ENCODE assay signal across 8 cellular contexts in genomic region chr12:84508325-84508861, GRCh38.
DNase-seq lines count a peak whose midpoint lies in the region; ATAC-seq and TF ChIP-seq lines count a peak whose summit lies in the region.

No MANE protein-coding gene starts in this region.

- H3K27me3 ChIP-seq in neuron (ENCODE audit: insufficient read depth, low read length): no peaks in the 10 kb centered on the region

- CTCF ChIA-PET in HEK293T (lab: Yijun Ruan, JAX): interaction anchor here (0.7 kb wide), 1 partner anchor 228 kb away, joined by 3 read pairs; no protein-coding TSS in a partner anchor

- in situ Hi-C loops in T47D (cut with HindIII; ENCODE audit: low pct_unique_long_range_greater_than_20kb, low sequenced_read_pairs): no loop called here

- ATAC-seq in GM21529 (IDR thresholded peaks at IDR 0.05; ENCODE audit: unreplicated experiment): no peak

- no peak overlapping the region for H3K4me3 ChIP-seq in neuron (ENCODE audit: low read length)

- POLR2A ChIA-PET in HEK293T (lab: Yijun Ruan, JAX): no interaction called here

- H3K9me3 ChIP-seq in neuron (ENCODE audit: low read length): no peaks in the 10 kb centered on the region

- DNase-seq in GM04504 (ENCODE audit: low read depth) (peak; percentile 65), HEK293T (ENCODE audit: extremely low spot score) (peak; percentile 38), NAMALWA (ENCODE audit: low spot score) (peak; percentile 21), T47D (ENCODE audit: low read depth in 1 of 2, low spot score in 1 of 2) (peak; percentile 14 to 61), mucosa of gallbladder (ENCODE audit: low spot score) (no peak)
- DNase-seq in activated T-cell treated with anti-CD3 and anti-CD28 coated beads, Interleukin-2, amount 50 U/mL, for 48 hours: no peak

- H3K36me3 ChIP-seq in neuron (ENCODE audit: insufficient read depth, low read length): no peaks in the 10 kb centered on the region

- peak overlapping the region; percentile 43 for H2AFZ ChIP-seq in neuron (ENCODE audit: low read depth, low read length)

- H3K4me1 ChIP-seq in neuron (ENCODE audit: insufficient read depth, low read length): peaks cover 4% of the 10 kb centered on the region

TF ChIP-seq in HEK293T, 16 proteins besides CTCF, POLR2A, EP300 and RAD21:
- TF ChIP-seq L3MBTL2 (conservative IDR thresholded peaks at IDR 0.05): no peak
- TF ChIP-seq TARDBP (IDR thresholded peaks at IDR 0.05): no peak
- TF ChIP-seq HDGF (IDR thresholded peaks at IDR 0.05; ENCODE audit: borderline replicate concordance): no peak
- no peak for TF ChIP-seq CTBP1 (IDR thresholded peaks at IDR 0.05; ENCODE audit: borderline replicate concordance)
- TF ChIP-seq LEF1 (IDR thresholded peaks at IDR 0.05; ENCODE audit: borderline replicate concordance): no peak
- no peak for TF ChIP-seq ZNF384 (IDR thresholded peaks at IDR 0.05)
- TF ChIP-seq FOXK2 (IDR thresholded peaks at IDR 0.05): no peak
- TF ChIP-seq BHLHE40 (IDR thresholded peaks at IDR 0.05; ENCODE audit: borderline replicate concordance): no peak
- no peak for TF ChIP-seq NFRKB (IDR thresholded peaks at IDR 0.05)
- no peak for TF ChIP-seq FOXA1 (IDR thresholded peaks at IDR 0.05)
TF ChIP-seq in HEK293T: peak in this region for 0.

Comparison
In these comparisons a context has a peak if more than half of its experiments do, and no peak if none do; other contexts are left out.
1. DNase-seq: peak in GM04504 (single experiment), HEK293T (single experiment), NAMALWA (single experiment) and T47D (2 of 2); none in activated T-cell treated with anti-CD3 and anti-CD28 coated beads, Interleukin-2, amount 50 U/mL, for 48 hours (0 of 2) and mucosa of gallbladder (single experiment).